Comparison of ENCODE assay signal across 1 cellular context in the genomic region with DNA sequence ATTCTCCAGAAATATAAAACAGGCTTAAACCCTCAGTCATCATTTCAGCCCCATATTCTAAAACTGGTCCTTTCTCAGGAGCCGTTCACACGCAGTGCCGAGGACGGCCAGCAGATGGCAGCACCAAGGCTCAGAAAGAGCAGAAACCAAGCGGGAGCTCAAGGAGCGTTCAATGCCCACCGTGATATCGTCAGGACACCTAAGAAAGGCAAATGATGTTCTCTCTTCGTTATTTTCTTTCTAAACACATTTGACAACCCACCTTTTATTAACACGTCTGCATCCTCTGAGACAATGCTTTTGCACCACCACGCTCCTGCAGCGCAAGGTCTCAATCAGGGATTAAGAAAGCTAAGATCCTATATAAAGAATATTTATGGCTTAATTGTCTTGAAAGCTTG.
TF ChIP-seq lines count a peak whose summit lies in the region.

No MANE protein-coding gene starts in this region.

TF ChIP-seq in HepG2, 621 proteins besides CTCF, POLR2A, EP300 and RAD21 (continued from another document and continues in another):
- TF ChIP-seq ZNF251 (CRISPR knock-in tag; IDR thresholded peaks at IDR 0.05) (no peak), ZNF644 (CRISPR knock-in tag; IDR thresholded peaks at IDR 0.05; ENCODE audit: low read depth) (no peak), FOXM1 (CRISPR knock-in tag; IDR thresholded peaks at IDR 0.05) (no peak), HMG20A (CRISPR knock-in tag; IDR thresholded peaks at IDR 0.05; ENCODE audit: borderline replicate concordance) (no peak; the same call in 1 of the 2 replicates), ARID2 (CRISPR knock-in tag; IDR thresholded peaks at IDR 0.05; ENCODE audit: borderline replicate concordance) (peak; percentile 79; the same call in 1 of the 2 replicates), CENPX (CRISPR knock-in tag; IDR thresholded peaks at IDR 0.05) (no peak), MZF1 (CRISPR knock-in tag; IDR thresholded peaks at IDR 0.05; ENCODE audit: borderline replicate concordance) (no peak), TBL1XR1 (IDR thresholded peaks at IDR 0.05; ENCODE audit: borderline replicate concordance, low read length, partially characterized antibody) (no peak), YEATS4 (CRISPR knock-in tag; IDR thresholded peaks at IDR 0.05; ENCODE audit: borderline replicate concordance) (no peak), ATRX (CRISPR knock-in tag; IDR thresholded peaks at IDR 0.05; ENCODE audit: borderline replicate concordance) (no peak), EED (CRISPR knock-in tag; IDR thresholded peaks at IDR 0.05) (no peak), ZSCAN12 (CRISPR knock-in tag; IDR thresholded peaks at IDR 0.05) (no peak), ZNF83 (CRISPR knock-in tag; IDR thresholded peaks at IDR 0.05; ENCODE audit: borderline replicate concordance) (no peak), ZFP82 (CRISPR knock-in tag; IDR thresholded peaks at IDR 0.05; ENCODE audit: borderline replicate concordance) (no peak), CAMTA2 (CRISPR knock-in tag; IDR thresholded peaks at IDR 0.05; ENCODE audit: borderline replicate concordance) (no peak), ATF7-NPFF (CRISPR knock-in tag; IDR thresholded peaks at IDR 0.05; ENCODE audit: low read depth) (no peak), ZFP36L2 (CRISPR knock-in tag; IDR thresholded peaks at IDR 0.05) (no peak), ZNF207 (IDR thresholded peaks at IDR 0.05; ENCODE audit: borderline replicate concordance) (no peak), ZNF589 (CRISPR knock-in tag; conservative IDR thresholded peaks at IDR 0.05) (no peak), MAF1 (CRISPR knock-in tag; IDR thresholded peaks at IDR 0.05; ENCODE audit: borderline replicate concordance) (no peak), NR2F2 (IDR thresholded peaks at IDR 0.05; ENCODE audit: borderline replicate concordance, low read depth) (no peak), KDM5A (IDR thresholded peaks at IDR 0.05; ENCODE audit: borderline replicate concordance, low read length) (no peak), SRSF1 (optimal IDR thresholded peaks at IDR 0.05; ENCODE audit: low read depth, low read length) (no peak), ERF (CRISPR knock-in tag; IDR thresholded peaks at IDR 0.05) (peak; percentile 61; the same call in 1 of the 2 replicates), ZNF274 (CRISPR knock-in tag; IDR thresholded peaks at IDR 0.05) (no peak), SRSF4 (IDR thresholded peaks at IDR 0.05; ENCODE audit: low read depth, low read length, poor library complexity, severe bottlenecking) (no peak), PPARG (CRISPR knock-in tag; conservative IDR thresholded peaks at IDR 0.05) (peak; percentile 51; the same call in 1 of the 2 replicates), SCMH1 (CRISPR knock-in tag; IDR thresholded peaks at IDR 0.05; ENCODE audit: borderline replicate concordance) (no peak), ZNF430 (CRISPR knock-in tag; IDR thresholded peaks at IDR 0.05) (no peak), BORCS8-MEF2B (CRISPR knock-in tag; IDR thresholded peaks at IDR 0.05) (0 out of 2 replicates have a peak, but pooled peaks have one; percentile 23), ZNF331 (CRISPR knock-in tag; IDR thresholded peaks at IDR 0.05) (0 out of 2 replicates have a peak, but pooled peaks have one; percentile 25), ZNF562 (CRISPR knock-in tag; IDR thresholded peaks at IDR 0.05; ENCODE audit: borderline replicate concordance) (no peak), ZNF543 (CRISPR knock-in tag; IDR thresholded peaks at IDR 0.05) (no peak), ZNF781 (CRISPR knock-in tag; IDR thresholded peaks at IDR 0.05; ENCODE audit: borderline replicate concordance, not compliant biosample characterization) (no peak), SP1 (IDR thresholded peaks at IDR 0.05) (no peak), SP1 (CRISPR knock-in tag; IDR thresholded peaks at IDR 0.05) (0 out of 2 replicates have a peak, but pooled peaks have one; percentile 29), SSRP1 (CRISPR knock-in tag; IDR thresholded peaks at IDR 0.05) (no peak), FOXC1 (CRISPR knock-in tag; IDR thresholded peaks at IDR 0.05; ENCODE audit: borderline replicate concordance) (0 out of 2 replicates have a peak, but pooled peaks have one; percentile 43), MIXL1 (CRISPR knock-in tag; IDR thresholded peaks at IDR 0.05) (0 out of 2 replicates have a peak, but pooled peaks have one; percentile 45), ZFYVE20 (CRISPR knock-in tag; IDR thresholded peaks at IDR 0.05; ENCODE audit: borderline replicate concordance, low read depth) (no peak), PHF8 (CRISPR knock-in tag; IDR thresholded peaks at IDR 0.05) (0 out of 2 replicates have a peak, but pooled peaks have one; percentile 28), SP2 (CRISPR knock-in tag; IDR thresholded peaks at IDR 0.05) (no peak), HDAC2 (CRISPR knock-in tag; IDR thresholded peaks at IDR 0.05) (0 out of 2 replicates have a peak, but pooled peaks have one; percentile 34), ZNF703 (CRISPR knock-in tag; IDR thresholded peaks at IDR 0.05; ENCODE audit: borderline replicate concordance) (no peak), ZNF282 (IDR thresholded peaks at IDR 0.05; ENCODE audit: partially characterized antibody) (no peak), GATAD2A (CRISPR knock-in tag; IDR thresholded peaks at IDR 0.05) (peak; percentile 67), ZNF124 (CRISPR knock-in tag; IDR thresholded peaks at IDR 0.05) (no peak)
- TF ChIP-seq, protein P1, sequence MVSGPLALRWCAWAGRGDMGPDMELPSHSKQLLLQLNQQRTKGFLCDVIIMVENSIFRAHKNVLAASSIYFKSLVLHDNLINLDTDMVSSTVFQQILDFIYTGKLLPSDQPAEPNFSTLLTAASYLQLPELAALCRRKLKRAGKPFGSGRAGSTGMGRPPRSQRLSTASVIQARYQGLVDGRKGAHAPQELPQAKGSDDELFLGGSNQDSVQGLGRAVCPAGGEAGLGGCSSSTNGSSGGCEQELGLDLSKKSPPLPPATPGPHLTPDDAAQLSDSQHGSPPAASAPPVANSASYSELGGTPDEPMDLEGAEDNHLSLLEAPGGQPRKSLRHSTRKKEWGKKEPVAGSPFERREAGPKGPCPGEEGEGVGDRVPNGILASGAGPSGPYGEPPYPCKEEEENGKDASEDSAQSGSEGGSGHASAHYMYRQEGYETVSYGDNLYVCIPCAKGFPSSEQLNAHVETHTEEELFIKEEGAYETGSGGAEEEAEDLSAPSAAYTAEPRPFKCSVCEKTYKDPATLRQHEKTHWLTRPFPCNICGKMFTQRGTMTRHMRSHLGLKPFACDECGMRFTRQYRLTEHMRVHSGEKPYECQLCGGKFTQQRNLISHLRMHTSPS (CRISPR knock-in tag; IDR thresholded peaks at IDR 0.05; ENCODE audit: low read depth) = no peak
- TF ChIP-seq, protein P2, sequence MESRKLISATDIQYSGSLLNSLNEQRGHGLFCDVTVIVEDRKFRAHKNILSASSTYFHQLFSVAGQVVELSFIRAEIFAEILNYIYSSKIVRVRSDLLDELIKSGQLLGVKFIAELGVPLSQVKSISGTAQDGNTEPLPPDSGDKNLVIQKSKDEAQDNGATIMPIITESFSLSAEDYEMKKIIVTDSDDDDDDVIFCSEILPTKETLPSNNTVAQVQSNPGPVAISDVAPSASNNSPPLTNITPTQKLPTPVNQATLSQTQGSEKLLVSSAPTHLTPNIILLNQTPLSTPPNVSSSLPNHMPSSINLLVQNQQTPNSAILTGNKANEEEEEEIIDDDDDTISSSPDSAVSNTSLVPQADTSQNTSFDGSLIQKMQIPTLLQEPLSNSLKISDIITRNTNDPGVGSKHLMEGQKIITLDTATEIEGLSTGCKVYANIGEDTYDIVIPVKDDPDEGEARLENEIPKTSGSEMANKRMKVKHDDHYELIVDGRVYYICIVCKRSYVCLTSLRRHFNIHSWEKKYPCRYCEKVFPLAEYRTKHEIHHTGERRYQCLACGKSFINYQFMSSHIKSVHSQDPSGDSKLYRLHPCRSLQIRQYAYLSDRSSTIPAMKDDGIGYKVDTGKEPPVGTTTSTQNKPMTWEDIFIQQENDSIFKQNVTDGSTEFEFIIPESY (CRISPR knock-in tag; IDR thresholded peaks at IDR 0.05) = no peak
- TF ChIP-seq, protein P3, sequence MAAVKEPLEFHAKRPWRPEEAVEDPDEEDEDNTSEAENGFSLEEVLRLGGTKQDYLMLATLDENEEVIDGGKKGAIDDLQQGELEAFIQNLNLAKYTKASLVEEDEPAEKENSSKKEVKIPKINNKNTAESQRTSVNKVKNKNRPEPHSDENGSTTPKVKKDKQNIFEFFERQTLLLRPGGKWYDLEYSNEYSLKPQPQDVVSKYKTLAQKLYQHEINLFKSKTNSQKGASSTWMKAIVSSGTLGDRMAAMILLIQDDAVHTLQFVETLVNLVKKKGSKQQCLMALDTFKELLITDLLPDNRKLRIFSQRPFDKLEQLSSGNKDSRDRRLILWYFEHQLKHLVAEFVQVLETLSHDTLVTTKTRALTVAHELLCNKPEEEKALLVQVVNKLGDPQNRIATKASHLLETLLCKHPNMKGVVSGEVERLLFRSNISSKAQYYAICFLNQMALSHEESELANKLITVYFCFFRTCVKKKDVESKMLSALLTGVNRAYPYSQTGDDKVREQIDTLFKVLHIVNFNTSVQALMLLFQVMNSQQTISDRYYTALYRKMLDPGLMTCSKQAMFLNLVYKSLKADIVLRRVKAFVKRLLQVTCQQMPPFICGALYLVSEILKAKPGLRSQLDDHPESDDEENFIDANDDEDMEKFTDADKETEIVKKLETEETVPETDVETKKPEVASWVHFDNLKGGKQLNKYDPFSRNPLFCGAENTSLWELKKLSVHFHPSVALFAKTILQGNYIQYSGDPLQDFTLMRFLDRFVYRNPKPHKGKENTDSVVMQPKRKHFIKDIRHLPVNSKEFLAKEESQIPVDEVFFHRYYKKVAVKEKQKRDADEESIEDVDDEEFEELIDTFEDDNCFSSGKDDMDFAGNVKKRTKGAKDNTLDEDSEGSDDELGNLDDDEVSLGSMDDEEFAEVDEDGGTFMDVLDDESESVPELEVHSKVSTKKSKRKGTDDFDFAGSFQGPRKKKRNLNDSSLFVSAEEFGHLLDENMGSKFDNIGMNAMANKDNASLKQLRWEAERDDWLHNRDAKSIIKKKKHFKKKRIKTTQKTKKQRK (IDR thresholded peaks at IDR 0.05; ENCODE audit: low read length) = no peak
- TF ChIP-seq, protein P4, sequence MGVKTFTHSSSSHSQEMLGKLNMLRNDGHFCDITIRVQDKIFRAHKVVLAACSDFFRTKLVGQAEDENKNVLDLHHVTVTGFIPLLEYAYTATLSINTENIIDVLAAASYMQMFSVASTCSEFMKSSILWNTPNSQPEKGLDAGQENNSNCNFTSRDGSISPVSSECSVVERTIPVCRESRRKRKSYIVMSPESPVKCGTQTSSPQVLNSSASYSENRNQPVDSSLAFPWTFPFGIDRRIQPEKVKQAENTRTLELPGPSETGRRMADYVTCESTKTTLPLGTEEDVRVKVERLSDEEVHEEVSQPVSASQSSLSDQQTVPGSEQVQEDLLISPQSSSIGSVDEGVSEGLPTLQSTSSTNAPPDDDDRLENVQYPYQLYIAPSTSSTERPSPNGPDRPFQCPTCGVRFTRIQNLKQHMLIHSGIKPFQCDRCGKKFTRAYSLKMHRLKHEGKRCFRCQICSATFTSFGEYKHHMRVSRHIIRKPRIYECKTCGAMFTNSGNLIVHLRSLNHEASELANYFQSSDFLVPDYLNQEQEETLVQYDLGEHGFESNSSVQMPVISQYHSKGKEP (CRISPR knock-in tag; IDR thresholded peaks at IDR 0.05) = no peak
- TF ChIP-seq, protein P5, sequence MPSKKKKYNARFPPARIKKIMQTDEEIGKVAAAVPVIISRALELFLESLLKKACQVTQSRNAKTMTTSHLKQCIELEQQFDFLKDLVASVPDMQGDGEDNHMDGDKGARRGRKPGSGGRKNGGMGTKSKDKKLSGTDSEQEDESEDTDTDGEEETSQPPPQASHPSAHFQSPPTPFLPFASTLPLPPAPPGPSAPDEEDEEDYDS (CRISPR knock-in tag; IDR thresholded peaks at IDR 0.05) = no peak
- TF ChIP-seq, protein P6, sequence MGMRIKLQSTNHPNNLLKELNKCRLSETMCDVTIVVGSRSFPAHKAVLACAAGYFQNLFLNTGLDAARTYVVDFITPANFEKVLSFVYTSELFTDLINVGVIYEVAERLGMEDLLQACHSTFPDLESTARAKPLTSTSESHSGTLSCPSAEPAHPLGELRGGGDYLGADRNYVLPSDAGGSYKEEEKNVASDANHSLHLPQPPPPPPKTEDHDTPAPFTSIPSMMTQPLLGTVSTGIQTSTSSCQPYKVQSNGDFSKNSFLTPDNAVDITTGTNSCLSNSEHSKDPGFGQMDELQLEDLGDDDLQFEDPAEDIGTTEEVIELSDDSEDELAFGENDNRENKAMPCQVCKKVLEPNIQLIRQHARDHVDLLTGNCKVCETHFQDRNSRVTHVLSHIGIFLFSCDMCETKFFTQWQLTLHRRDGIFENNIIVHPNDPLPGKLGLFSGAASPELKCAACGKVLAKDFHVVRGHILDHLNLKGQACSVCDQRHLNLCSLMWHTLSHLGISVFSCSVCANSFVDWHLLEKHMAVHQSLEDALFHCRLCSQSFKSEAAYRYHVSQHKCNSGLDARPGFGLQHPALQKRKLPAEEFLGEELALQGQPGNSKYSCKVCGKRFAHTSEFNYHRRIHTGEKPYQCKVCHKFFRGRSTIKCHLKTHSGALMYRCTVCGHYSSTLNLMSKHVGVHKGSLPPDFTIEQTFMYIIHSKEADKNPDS (CRISPR knock-in tag; IDR thresholded peaks at IDR 0.05) = no peak
- TF ChIP-seq, protein P7, sequence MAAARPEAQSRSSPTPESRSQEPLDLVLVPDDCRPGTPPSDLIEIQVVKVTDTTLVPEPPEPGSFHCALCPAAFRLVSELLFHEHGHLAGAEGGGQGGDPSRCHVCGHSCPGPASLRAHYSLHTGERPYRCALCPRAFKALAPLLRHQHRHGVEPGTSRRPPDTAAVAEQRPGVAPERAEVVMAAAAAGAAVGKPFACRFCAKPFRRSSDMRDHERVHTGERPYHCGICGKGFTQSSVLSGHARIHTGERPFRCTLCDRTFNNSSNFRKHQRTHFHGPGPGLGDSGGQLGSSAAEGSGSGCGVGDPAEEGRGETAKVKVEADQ (CRISPR knock-in tag; IDR thresholded peaks at IDR 0.05; ENCODE audit: borderline replicate concordance) = peak; percentile 39; the same call in 1 of the 2 replicates
- TF ChIP-seq, protein P8, sequence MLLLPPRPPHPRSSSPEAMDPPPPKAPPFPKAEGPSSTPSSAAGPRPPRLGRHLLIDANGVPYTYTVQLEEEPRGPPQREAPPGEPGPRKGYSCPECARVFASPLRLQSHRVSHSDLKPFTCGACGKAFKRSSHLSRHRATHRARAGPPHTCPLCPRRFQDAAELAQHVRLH (CRISPR knock-in tag; IDR thresholded peaks at IDR 0.05; ENCODE audit: borderline replicate concordance, low read depth) = peak; percentile 69; the same call in 1 of the 2 replicates
- TF ChIP-seq, protein P9, sequence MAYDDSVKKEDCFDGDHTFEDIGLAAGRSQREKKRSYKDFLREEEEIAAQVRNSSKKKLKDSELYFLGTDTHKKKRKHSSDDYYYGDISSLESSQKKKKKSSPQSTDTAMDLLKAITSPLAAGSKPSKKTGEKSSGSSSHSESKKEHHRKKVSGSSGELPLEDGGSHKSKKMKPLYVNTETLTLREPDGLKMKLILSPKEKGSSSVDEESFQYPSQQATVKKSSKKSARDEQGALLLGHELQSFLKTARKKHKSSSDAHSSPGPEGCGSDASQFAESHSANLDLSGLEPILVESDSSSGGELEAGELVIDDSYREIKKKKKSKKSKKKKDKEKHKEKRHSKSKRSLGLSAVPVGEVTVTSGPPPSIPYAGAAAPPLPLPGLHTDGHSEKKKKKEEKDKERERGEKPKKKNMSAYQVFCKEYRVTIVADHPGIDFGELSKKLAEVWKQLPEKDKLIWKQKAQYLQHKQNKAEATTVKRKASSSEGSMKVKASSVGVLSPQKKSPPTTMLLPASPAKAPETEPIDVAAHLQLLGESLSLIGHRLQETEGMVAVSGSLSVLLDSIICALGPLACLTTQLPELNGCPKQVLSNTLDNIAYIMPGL (CRISPR knock-in tag; IDR thresholded peaks at IDR 0.05; ENCODE audit: borderline replicate concordance in 1 of 2, low read depth in 1 of 2) = peak; percentile 53 to 85; a peak in 3 of 4 replicates
